Comparison of ENCODE assay signal across 1 cellular context in the genomic region with DNA sequence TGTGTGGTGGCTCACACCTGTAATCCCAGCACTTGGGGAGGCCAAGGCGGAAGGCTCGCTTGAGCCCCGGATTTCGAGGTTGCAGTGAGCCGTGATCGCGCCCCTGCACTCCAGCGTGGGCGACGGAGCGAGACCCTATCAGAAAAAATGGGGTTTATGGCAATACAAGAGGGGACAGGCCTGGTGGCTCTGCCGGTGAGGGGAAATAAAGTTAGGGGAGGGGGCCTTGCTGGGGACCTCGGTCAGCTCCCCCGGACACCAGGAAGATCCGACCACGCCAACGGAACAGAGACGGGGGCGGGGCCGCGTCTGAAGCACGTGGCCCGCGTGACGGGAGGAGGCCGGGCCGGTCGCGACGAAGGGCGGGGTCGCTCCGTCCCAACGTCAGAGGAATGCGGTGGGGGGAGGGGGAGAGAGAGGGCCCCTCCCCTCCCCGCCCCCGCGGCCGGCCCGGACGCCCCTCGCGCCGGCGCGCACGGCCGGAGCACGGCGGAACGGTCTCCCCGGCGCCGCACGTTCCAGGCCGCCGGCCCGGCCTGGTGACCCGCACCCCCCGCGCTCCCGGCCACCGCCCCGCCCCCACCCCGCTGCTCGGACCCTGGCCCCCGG.
TF ChIP-seq lines count a peak whose summit lies in the region.

No MANE protein-coding gene starts in this region.

TF ChIP-seq in K562, 482 proteins besides CTCF, POLR2A, EP300 and RAD21 (continues in another document):
- TF ChIP-seq, protein P1, sequence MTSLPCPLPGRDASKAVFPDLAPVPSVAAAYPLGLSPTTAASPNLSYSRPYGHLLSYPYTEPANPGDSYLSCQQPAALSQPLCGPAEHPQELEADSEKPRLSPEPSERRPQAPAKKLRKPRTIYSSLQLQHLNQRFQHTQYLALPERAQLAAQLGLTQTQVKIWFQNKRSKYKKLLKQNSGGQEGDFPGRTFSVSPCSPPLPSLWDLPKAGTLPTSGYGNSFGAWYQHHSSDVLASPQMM (CRISPR knock-in tag; IDR thresholded peaks at IDR 0.05), result no peak
- TF ChIP-seq CHD4 (IDR thresholded peaks at IDR 0.05; ENCODE audit: insufficient read depth, insufficient replicate concordance, low read depth, low read length, poor library complexity, severe bottlenecking) (no peak), NFXL1 (CRISPR knock-in tag; IDR thresholded peaks at IDR 0.05) (no peak), MECOM (CRISPR knock-in tag; IDR thresholded peaks at IDR 0.05) (0 out of 2 replicates have a peak, but pooled peaks have one; percentile 27), BCL6 (CRISPR knock-in tag; IDR thresholded peaks at IDR 0.05) (no peak), TCF3 (CRISPR knock-in tag; IDR thresholded peaks at IDR 0.05) (no peak), HNRNPH1 (optimal IDR thresholded peaks at IDR 0.05; ENCODE audit: low read depth, low read length) (no peak), EZH2 (IDR thresholded peaks at IDR 0.05; ENCODE audit: borderline replicate concordance, low read depth, low read length) (no peak), U2AF2 (optimal IDR thresholded peaks at IDR 0.05; ENCODE audit: low read depth, low read length) (no peak), STAG1 (CRISPR knock-in tag; IDR thresholded peaks at IDR 0.05; ENCODE audit: borderline replicate concordance) (no peak), NEUROD1 (IDR thresholded peaks at IDR 0.05; ENCODE audit: borderline replicate concordance, low read depth, low read length, partially characterized antibody) (no peak), GABPB2 (CRISPR knock-in tag; conservative IDR thresholded peaks at IDR 0.05) (no peak), HLTF (IDR thresholded peaks at IDR 0.05) (no peak), RBM15 (IDR thresholded peaks at IDR 0.05; ENCODE audit: insufficient read depth, low read length) (no peak), ZNF311 (CRISPR knock-in tag; IDR thresholded peaks at IDR 0.05) (0 out of 2 replicates have a peak, but pooled peaks have one; percentile 43), CCAR2 (IDR thresholded peaks at IDR 0.05; ENCODE audit: low read depth, low read length) (no peak), BCOR (IDR thresholded peaks at IDR 0.05) (peak; percentile 71), FOXK1 (CRISPR knock-in tag; IDR thresholded peaks at IDR 0.05; ENCODE audit: borderline replicate concordance) (no peak), SIX5 (IDR thresholded peaks at IDR 0.05; ENCODE audit: borderline replicate concordance in 1 of 2, insufficient read depth in 1 of 2, low read depth in 1 of 2, low read length in 2 of 2) (no peak), GTF2E2 (tag; IDR thresholded peaks at IDR 0.05) (peak; percentile 14; the same call in 1 of the 2 replicates), ZNF384 (IDR thresholded peaks at IDR 0.05; ENCODE audit: low read depth, low read length) (no peak), NFRKB (IDR thresholded peaks at IDR 0.05; ENCODE audit: low read depth) (peak; percentile 66; the same call in 1 of the 2 replicates), CREBBP (IDR thresholded peaks at IDR 0.05; ENCODE audit: low read depth, low read length) (no peak), POLR3A (IDR thresholded peaks at IDR 0.05; ENCODE audit: borderline replicate concordance, extremely low read depth, insufficient read depth, insufficient read length) (no peak), ZNF232 (CRISPR knock-in tag; IDR thresholded peaks at IDR 0.05) (no peak), ZNF274 (IDR thresholded peaks at IDR 0.05; ENCODE audit: borderline replicate concordance, low read depth, low read length) (no peak), SNRNP70 (optimal IDR thresholded peaks at IDR 0.05; ENCODE audit: low read depth, low read length) (no peak), MCM3 (IDR thresholded peaks at IDR 0.05) (no peak), NCOR1 (IDR thresholded peaks at IDR 0.05) (0 out of 2 replicates have a peak, but pooled peaks have one; percentile 15), ZNF778 (CRISPR knock-in tag; IDR thresholded peaks at IDR 0.05) (no peak), NCOA6 (IDR thresholded peaks at IDR 0.05) (no peak), TFAM (CRISPR knock-in tag; conservative IDR thresholded peaks at IDR 0.05) (no peak), PRPF4 (IDR thresholded peaks at IDR 0.05; ENCODE audit: insufficient read depth, low read depth, low read length, poor library complexity, severe bottlenecking) (no peak), FOS (IDR thresholded peaks at IDR 0.05; ENCODE audit: extremely low read depth, insufficient read length) (no peak), SNIP1 (IDR thresholded peaks at IDR 0.05; ENCODE audit: low read depth) (no peak), ZNF583 (CRISPR knock-in tag; IDR thresholded peaks at IDR 0.05) (no peak), ZNF77 (CRISPR knock-in tag; IDR thresholded peaks at IDR 0.05) (no peak), E2F3 (CRISPR knock-in tag; IDR thresholded peaks at IDR 0.05) (peak; percentile 30; the same call in 1 of the 2 replicates), JUND (IDR thresholded peaks at IDR 0.05; ENCODE audit: borderline replicate concordance, low read depth, low read length) (peak; percentile 51), JUND (tag; IDR thresholded peaks at IDR 0.05; ENCODE audit: borderline replicate concordance, low read depth, low read length) (no peak; the same call in 2 of the 3 replicates), ZNF699 (CRISPR knock-in tag; IDR thresholded peaks at IDR 0.05; ENCODE audit: insufficient replicate concordance) (no peak), CHD2 (IDR thresholded peaks at IDR 0.05; ENCODE audit: low read depth, low read length) (peak; percentile 49; the same call in 1 of the 2 replicates), ERF (CRISPR knock-in tag; IDR thresholded peaks at IDR 0.05) (no peak), EP400 (IDR thresholded peaks at IDR 0.05) (peak; percentile 92), RBM25 (IDR thresholded peaks at IDR 0.05; ENCODE audit: low read depth, low read length, severe bottlenecking) (no peak)
- TF ChIP-seq, protein P2, sequence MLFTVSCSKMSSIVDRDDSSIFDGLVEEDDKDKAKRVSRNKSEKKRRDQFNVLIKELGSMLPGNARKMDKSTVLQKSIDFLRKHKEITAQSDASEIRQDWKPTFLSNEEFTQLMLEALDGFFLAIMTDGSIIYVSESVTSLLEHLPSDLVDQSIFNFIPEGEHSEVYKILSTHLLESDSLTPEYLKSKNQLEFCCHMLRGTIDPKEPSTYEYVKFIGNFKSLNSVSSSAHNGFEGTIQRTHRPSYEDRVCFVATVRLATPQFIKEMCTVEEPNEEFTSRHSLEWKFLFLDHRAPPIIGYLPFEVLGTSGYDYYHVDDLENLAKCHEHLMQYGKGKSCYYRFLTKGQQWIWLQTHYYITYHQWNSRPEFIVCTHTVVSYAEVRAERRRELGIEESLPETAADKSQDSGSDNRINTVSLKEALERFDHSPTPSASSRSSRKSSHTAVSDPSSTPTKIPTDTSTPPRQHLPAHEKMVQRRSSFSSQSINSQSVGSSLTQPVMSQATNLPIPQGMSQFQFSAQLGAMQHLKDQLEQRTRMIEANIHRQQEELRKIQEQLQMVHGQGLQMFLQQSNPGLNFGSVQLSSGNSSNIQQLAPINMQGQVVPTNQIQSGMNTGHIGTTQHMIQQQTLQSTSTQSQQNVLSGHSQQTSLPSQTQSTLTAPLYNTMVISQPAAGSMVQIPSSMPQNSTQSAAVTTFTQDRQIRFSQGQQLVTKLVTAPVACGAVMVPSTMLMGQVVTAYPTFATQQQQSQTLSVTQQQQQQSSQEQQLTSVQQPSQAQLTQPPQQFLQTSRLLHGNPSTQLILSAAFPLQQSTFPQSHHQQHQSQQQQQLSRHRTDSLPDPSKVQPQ (CRISPR knock-in tag; IDR thresholded peaks at IDR 0.05; ENCODE audit: borderline replicate concordance), result no peak
- TF ChIP-seq, protein P3, sequence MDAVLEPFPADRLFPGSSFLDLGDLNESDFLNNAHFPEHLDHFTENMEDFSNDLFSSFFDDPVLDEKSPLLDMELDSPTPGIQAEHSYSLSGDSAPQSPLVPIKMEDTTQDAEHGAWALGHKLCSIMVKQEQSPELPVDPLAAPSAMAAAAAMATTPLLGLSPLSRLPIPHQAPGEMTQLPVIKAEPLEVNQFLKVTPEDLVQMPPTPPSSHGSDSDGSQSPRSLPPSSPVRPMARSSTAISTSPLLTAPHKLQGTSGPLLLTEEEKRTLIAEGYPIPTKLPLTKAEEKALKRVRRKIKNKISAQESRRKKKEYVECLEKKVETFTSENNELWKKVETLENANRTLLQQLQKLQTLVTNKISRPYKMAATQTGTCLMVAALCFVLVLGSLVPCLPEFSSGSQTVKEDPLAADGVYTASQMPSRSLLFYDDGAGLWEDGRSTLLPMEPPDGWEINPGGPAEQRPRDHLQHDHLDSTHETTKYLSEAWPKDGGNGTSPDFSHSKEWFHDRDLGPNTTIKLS (IDR thresholded peaks at IDR 0.05; ENCODE audit: borderline replicate concordance, low read depth), result peak; percentile 65
- TF ChIP-seq, protein P4, sequence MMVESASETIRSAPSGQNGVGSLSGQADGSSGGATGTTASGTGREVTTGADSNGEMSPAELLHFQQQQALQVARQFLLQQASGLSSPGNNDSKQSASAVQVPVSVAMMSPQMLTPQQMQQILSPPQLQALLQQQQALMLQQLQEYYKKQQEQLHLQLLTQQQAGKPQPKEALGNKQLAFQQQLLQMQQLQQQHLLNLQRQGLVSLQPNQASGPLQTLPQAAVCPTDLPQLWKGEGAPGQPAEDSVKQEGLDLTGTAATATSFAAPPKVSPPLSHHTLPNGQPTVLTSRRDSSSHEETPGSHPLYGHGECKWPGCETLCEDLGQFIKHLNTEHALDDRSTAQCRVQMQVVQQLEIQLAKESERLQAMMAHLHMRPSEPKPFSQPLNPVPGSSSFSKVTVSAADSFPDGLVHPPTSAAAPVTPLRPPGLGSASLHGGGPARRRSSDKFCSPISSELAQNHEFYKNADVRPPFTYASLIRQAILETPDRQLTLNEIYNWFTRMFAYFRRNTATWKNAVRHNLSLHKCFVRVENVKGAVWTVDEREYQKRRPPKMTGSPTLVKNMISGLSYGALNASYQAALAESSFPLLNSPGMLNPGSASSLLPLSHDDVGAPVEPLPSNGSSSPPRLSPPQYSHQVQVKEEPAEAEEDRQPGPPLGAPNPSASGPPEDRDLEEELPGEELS (CRISPR knock-in tag; IDR thresholded peaks at IDR 0.05; ENCODE audit: borderline replicate concordance), result no peak
- TF ChIP-seq, protein P5, sequence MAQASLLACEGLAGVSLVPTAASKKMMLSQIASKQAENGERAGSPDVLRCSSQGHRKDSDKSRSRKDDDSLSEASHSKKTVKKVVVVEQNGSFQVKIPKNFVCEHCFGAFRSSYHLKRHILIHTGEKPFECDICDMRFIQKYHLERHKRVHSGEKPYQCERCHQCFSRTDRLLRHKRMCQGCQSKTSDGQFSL (CRISPR knock-in tag; IDR thresholded peaks at IDR 0.05), result no peak; the same call in 1 of the 2 replicates
- TF ChIP-seq, protein P5 (tag; IDR thresholded peaks at IDR 0.05), result no peak
- TF ChIP-seq, protein P6, sequence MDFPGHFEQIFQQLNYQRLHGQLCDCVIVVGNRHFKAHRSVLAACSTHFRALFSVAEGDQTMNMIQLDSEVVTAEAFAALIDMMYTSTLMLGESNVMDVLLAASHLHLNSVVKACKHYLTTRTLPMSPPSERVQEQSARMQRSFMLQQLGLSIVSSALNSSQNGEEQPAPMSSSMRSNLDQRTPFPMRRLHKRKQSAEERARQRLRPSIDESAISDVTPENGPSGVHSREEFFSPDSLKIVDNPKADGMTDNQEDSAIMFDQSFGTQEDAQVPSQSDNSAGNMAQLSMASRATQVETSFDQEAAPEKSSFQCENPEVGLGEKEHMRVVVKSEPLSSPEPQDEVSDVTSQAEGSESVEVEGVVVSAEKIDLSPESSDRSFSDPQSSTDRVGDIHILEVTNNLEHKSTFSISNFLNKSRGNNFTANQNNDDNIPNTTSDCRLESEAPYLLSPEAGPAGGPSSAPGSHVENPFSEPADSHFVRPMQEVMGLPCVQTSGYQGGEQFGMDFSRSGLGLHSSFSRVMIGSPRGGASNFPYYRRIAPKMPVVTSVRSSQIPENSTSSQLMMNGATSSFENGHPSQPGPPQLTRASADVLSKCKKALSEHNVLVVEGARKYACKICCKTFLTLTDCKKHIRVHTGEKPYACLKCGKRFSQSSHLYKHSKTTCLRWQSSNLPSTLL (IDR thresholded peaks at IDR 0.05), result no peak
- TF ChIP-seq, protein P7, sequence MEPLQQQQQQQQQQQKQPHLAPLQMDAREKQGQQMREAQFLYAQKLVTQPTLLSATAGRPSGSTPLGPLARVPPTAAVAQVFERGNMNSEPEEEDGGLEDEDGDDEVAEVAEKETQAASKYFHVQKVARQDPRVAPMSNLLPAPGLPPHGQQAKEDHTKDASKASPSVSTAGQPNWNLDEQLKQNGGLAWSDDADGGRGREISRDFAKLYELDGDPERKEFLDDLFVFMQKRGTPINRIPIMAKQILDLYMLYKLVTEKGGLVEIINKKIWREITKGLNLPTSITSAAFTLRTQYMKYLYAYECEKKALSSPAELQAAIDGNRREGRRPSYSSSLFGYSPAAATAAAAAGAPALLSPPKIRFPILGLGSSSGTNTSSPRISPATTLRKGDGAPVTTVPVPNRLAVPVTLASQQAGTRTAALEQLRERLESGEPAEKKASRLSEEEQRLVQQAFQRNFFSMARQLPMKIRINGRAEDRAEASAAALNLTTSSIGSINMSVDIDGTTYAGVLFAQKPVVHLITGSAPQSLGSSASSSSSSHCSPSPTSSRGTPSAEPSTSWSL (CRISPR knock-in tag; IDR thresholded peaks at IDR 0.05; ENCODE audit: borderline replicate concordance), result no peak
- TF ChIP-seq, protein P8, sequence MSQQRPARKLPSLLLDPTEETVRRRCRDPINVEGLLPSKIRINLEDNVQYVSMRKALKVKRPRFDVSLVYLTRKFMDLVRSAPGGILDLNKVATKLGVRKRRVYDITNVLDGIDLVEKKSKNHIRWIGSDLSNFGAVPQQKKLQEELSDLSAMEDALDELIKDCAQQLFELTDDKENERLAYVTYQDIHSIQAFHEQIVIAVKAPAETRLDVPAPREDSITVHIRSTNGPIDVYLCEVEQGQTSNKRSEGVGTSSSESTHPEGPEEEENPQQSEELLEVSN (IDR thresholded peaks at IDR 0.05; ENCODE audit: borderline replicate concordance in 1 of 2, extremely low read depth in 1 of 2, insufficient read depth in 1 of 2, insufficient read length in 1 of 2, low read depth in 1 of 2, low read length in 1 of 2, poor library complexity in 1 of 2, severe bottlenecking in 1 of 2), result peak; percentile 78 to 93
- TF ChIP-seq, protein P9, sequence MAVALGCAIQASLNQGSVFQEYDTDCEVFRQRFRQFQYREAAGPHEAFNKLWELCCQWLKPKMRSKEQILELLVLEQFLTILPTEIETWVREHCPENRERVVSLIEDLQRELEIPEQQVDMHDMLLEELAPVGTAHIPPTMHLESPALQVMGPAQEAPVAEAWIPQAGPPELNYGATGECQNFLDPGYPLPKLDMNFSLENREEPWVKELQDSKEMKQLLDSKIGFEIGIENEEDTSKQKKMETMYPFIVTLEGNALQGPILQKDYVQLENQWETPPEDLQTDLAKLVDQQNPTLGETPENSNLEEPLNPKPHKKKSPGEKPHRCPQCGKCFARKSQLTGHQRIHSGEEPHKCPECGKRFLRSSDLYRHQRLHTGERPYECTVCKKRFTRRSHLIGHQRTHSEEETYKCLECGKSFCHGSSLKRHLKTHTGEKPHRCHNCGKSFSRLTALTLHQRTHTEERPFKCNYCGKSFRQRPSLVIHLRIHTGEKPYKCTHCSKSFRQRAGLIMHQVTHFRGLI (CRISPR knock-in tag; IDR thresholded peaks at IDR 0.05), result no peak
